In the genomic region with DNA sequence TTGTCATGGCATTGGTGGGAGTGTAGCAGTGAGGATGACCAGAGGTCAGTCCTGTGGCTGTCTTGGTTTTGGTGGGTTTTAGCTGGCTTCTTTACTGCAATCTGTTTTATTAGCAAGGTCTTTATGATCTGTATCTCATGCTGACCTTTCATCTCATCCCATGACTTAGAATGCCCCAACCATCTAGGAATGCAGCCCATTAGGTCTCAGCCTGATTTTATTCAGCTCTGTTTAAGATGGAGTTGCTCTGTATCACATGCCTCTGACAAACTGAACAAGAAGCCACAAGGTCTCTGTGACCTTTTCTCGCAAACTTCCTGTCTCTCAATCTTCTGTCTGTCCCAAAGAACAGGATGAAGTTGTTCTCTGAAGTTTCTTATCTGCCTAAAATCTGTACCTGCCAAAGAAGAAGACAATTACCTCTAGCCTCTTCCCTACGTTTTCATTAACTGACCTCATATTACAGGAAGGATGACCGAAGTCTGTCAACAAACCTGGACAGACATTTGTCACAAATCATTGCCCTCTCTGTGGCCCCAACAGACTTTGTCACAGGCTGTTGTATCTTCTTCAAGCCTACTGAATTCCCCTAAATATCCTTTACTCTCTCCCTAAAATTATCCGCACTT, we compare ENCODE assay signal across 1 cellular context.
TF ChIP-seq lines count a peak whose summit lies in the region.

No MANE protein-coding gene starts in this region.

TF ChIP-seq in GM23338, 12 proteins besides CTCF, POLR2A, EP300 and RAD21 (continued from another document):
- TF ChIP-seq, protein P1, sequence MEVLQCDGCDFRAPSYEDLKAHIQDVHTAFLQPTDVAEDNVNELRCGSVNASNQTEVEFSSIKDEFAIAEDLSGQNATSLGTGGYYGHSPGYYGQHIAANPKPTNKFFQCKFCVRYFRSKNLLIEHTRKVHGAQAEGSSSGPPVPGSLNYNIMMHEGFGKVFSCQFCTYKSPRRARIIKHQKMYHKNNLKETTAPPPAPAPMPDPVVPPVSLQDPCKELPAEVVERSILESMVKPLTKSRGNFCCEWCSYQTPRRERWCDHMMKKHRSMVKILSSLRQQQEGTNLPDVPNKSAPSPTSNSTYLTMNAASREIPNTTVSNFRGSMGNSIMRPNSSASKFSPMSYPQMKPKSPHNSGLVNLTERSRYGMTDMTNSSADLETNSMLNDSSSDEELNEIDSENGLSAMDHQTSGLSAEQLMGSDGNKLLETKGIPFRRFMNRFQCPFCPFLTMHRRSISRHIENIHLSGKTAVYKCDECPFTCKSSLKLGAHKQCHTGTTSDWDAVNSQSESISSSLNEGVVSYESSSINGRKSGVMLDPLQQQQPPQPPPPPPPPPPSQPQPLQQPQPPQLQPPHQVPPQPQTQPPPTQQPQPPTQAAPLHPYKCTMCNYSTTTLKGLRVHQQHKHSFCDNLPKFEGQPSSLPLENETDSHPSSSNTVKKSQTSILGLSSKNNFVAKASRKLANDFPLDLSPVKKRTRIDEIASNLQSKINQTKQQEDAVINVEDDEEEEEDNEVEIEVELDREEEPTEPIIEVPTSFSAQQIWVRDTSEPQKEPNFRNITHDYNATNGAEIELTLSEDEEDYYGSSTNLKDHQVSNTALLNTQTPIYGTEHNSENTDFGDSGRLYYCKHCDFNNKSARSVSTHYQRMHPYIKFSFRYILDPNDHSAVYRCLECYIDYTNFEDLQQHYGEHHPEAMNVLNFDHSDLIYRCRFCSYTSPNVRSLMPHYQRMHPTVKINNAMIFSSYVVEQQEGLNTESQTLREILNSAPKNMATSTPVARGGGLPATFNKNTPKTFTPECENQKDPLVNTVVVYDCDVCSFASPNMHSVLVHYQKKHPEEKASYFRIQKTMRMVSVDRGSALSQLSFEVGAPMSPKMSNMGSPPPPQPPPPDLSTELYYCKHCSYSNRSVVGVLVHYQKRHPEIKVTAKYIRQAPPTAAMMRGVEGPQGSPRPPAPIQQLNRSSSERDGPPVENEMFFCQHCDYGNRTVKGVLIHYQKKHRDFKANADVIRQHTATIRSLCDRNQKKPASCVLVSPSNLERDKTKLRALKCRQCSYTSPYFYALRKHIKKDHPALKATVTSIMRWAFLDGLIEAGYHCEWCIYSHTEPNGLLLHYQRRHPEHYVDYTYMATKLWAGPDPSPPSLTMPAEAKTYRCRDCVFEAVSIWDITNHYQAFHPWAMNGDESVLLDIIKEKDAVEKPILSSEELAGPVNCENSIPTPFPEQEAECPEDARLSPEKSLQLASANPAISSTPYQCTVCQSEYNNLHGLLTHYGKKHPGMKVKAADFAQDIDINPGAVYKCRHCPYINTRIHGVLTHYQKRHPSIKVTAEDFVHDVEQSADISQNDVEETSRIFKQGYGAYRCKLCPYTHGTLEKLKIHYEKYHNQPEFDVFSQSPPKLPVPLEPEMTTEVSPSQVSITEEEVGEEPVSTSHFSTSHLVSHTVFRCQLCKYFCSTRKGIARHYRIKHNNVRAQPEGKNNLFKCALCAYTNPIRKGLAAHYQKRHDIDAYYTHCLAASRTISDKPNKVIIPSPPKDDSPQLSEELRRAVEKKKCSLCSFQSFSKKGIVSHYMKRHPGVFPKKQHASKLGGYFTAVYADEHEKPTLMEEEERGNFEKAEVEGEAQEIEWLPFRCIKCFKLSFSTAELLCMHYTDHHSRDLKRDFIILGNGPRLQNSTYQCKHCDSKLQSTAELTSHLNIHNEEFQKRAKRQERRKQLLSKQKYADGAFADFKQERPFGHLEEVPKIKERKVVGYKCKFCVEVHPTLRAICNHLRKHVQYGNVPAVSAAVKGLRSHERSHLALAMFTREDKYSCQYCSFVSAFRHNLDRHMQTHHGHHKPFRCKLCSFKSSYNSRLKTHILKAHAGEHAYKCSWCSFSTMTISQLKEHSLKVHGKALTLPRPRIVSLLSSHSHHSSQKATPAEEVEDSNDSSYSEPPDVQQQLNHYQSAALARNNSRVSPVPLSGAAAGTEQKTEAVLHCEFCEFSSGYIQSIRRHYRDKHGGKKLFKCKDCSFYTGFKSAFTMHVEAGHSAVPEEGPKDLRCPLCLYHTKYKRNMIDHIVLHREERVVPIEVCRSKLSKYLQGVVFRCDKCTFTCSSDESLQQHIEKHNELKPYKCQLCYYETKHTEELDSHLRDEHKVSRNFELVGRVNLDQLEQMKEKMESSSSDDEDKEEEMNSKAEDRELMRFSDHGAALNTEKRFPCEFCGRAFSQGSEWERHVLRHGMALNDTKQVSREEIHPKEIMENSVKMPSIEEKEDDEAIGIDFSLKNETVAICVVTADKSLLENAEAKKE (CRISPR knock-in tag; IDR thresholded peaks at IDR 0.05) = no peak
- TF ChIP-seq EZH2phosphoT487 (IDR thresholded peaks at IDR 0.05; ENCODE audit: unreplicated experiment) (no peak), STAT1 (IDR thresholded peaks at IDR 0.05; ENCODE audit: unreplicated experiment) (no peak), NANOG (IDR thresholded peaks at IDR 0.05; ENCODE audit: borderline replicate concordance) (no peak), POLR2AphosphoS5 (IDR thresholded peaks at IDR 0.05; ENCODE audit: low read depth) (no peak), ZNF114 (CRISPR knock-in tag; IDR thresholded peaks at IDR 0.05) (no peak), ETS1 (IDR thresholded peaks at IDR 0.05) (no peak)
